Comparison of ENCODE assay signal across 8 cellular contexts in genomic region chr22:35649026-35649553, GRCh38. TPM values are rescaled to one million over a fixed set of nuclear protein-coding genes. Genes with fewer than 3 reads are reported as not detected.
DNase-seq lines count a peak whose midpoint lies in the region; ATAC-seq and TF ChIP-seq lines count a peak whose summit lies in the region.

No MANE protein-coding gene starts in this region.

- no peaks in the 10 kb centered on the region for H4K20me1 ChIP-seq in hepatocyte (ENCODE audit: insufficient read depth, poor library complexity, severe bottlenecking)

- H3K27me3 ChIP-seq in hepatocyte, result no peaks in the 10 kb centered on the region

- 76% methylated on average over 7 of the region's 7 CpGs for WGBS in hepatocyte (ENCODE audit: low lambda C conversion rate, missing lambda C conversion rate)

- peak overlapping the region; percentile 98 for H3K27ac Mint-ChIP-seq in stimulated activated naive B cell treated with anti-CD40 and anti-IgM and Interleukin-4, amounts not matched to agents 10 μg/mL and 1 μg/mL and 100 μg/mL, for 72 hours

- POLR2A ChIA-PET in HEK293 (lab: Yijun Ruan, JAX), result no interaction called here

- no peak for TF ChIP-seq CTCF in HEK293 (tag by site-specific recombination; IDR thresholded peaks at IDR 0.05)
- TF ChIP-seq CTCF in hepatocyte (IDR thresholded peaks at IDR 0.05; ENCODE audit: poor library complexity), result no peak

- H3K4me1 ChIP-seq in HEK293 (ENCODE audit: control insufficient read depth, insufficient read depth, low read length) (no peaks in the 10 kb centered on the region), hepatocyte (ENCODE audit: insufficient read depth) (peaks cover 10% of the 10 kb centered on the region)

- ATAC-seq in stimulated activated naive B cell treated with anti-CD40 and anti-IgM and Interleukin-4, amounts not matched to agents 10 μg/mL and 1 μg/mL and 100 μg/mL, for 72 hours (replicated peaks), result peak; percentile 1 to 16
- ATAC-seq in HG02623 (IDR thresholded peaks at IDR 0.05; ENCODE audit: unreplicated experiment) (no peak), HG03175 (IDR thresholded peaks at IDR 0.05; ENCODE audit: unreplicated experiment) (no peak), GM19324 (IDR thresholded peaks at IDR 0.05; ENCODE audit: low FRiP score, unreplicated experiment) (no peak), HG03460 (IDR thresholded peaks at IDR 0.05; ENCODE audit: unreplicated experiment) (no peak)

- H3K9me2 ChIP-seq in hepatocyte (replicated peaks; ENCODE audit: insufficient read depth), result no peaks in the 10 kb centered on the region

- peaks cover 23 to 29% of the 10 kb centered on the region in 2 donors for H3K4me1 Mint-ChIP-seq in stimulated activated naive B cell treated with anti-CD40 and anti-IgM and Interleukin-4, amounts not matched to agents 10 μg/mL and 1 μg/mL and 100 μg/mL, for 72 hours

- DNase-seq in activated T-cell treated with anti-CD3 and anti-CD28 coated beads, Interleukin-2, amount 50 U/mL, for 48 hours, result peak; percentile 45 to 47
- no peak for DNase-seq in hepatocyte (ENCODE audit: low spot score)
- DNase-seq in stimulated activated naive B cell treated with anti-CD40 and anti-IgM and Interleukin-4, amounts not matched to agents 10 μg/mL and 1 μg/mL and 100 μg/mL, for 72 hours, result no peak

- H3K27ac ChIP-seq in HEK293 (ENCODE audit: extremely low read depth, low read depth, low read length) (no peak overlapping the region), hepatocyte (peak overlapping the region; percentile 94)

- H3K36me3 Mint-ChIP-seq in stimulated activated naive B cell treated with anti-CD40 and anti-IgM and Interleukin-4, amounts not matched to agents 10 μg/mL and 1 μg/mL and 100 μg/mL, for 72 hours, result no peaks in the 10 kb centered on the region

- peaks cover 24% of the 10 kb centered on the region for H3K79me2 ChIP-seq in hepatocyte

- H3K36me3 ChIP-seq in HEK293 (ENCODE audit: control insufficient read depth in 2 of 2, insufficient read depth in 1 of 2, low read length in 2 of 2), result no peaks in the 10 kb centered on the region
- H3K36me3 ChIP-seq in hepatocyte (replicated peaks; ENCODE audit: insufficient read depth, low read depth), result no peaks in the 10 kb centered on the region

- H3K4me3 ChIP-seq in HEK293 (ENCODE audit: low read depth, low read length) (no peak overlapping the region), hepatocyte (peak overlapping the region; percentile 37)

- CTCF ChIA-PET in HEK293 (lab: Yijun Ruan, JAX), result interaction anchor here (0.7 to 2.0 kb wide), 3 partner anchors 10 to 475 kb away, joined by 4 to 6 read pairs (median 4); no protein-coding TSS in a partner anchor

- peak overlapping the region; percentile 72 for H2AFZ ChIP-seq in hepatocyte

- H3K9me3 Mint-ChIP-seq in stimulated activated naive B cell treated with anti-CD40 and anti-IgM and Interleukin-4, amounts not matched to agents 10 μg/mL and 1 μg/mL and 100 μg/mL, for 72 hours, result no peaks in the 10 kb centered on the region

- H3K4me3 Mint-ChIP-seq in stimulated activated naive B cell treated with anti-CD40 and anti-IgM and Interleukin-4, amounts not matched to agents 10 μg/mL and 1 μg/mL and 100 μg/mL, for 72 hours, result peak overlapping the region; percentile 96 to 98

- H3K27me3 Mint-ChIP-seq in stimulated activated naive B cell treated with anti-CD40 and anti-IgM and Interleukin-4, amounts not matched to agents 10 μg/mL and 1 μg/mL and 100 μg/mL, for 72 hours, result no peaks in the 10 kb centered on the region

- peak overlapping the region; percentile 77 for H3K4me2 ChIP-seq in hepatocyte

- H3K9me3 ChIP-seq in HEK293 (ENCODE audit: control insufficient read depth, insufficient read depth, low read depth, low read length) (no peaks in the 10 kb centered on the region), hepatocyte (ENCODE audit: low read depth) (no peaks in the 10 kb centered on the region)

TF ChIP-seq in HEK293, 187 proteins besides CTCF, POLR2A, EP300 and RAD21:
- no peak for TF ChIP-seq HOXD13 (CRISPR knock-in tag; IDR thresholded peaks at IDR 0.05; ENCODE audit: borderline replicate concordance)
- TF ChIP-seq ZNF121 (tag by site-specific recombination; IDR thresholded peaks at IDR 0.05), result peak; percentile 44; the same call in 1 of the 2 replicates

RNA-seq across cellular contexts. Expression of gene APOL6, which starts 0.8 kb away (rescaled TPM):
- total RNA-seq in hepatocyte, result 19.6 and 21.0 TPM in 2 replicates
- 2.7 and 3.1 TPM in 2 replicates for polyA plus RNA-seq in hepatocyte

RNA-seq across cellular contexts. Expression of gene MB, which starts 32.0 kb away (rescaled TPM):
- not detected in 2 replicates for total RNA-seq in hepatocyte
- 0.64 and 0.75 TPM in 2 replicates for polyA plus RNA-seq in hepatocyte

Comparison
In these comparisons a context has a peak if more than half of its experiments do, and no peak if none do; other contexts are left out.
1. DNase-seq: peak in activated T-cell treated with anti-CD3 and anti-CD28 coated beads, Interleukin-2, amount 50 U/mL, for 48 hours (2 of 2); none in hepatocyte (single experiment) and stimulated activated naive B cell treated with anti-CD40 and anti-IgM and Interleukin-4, amounts not matched to agents 10 μg/mL and 1 μg/mL and 100 μg/mL, for 72 hours (single experiment).
2. ATAC-seq: peak in stimulated activated naive B cell treated with anti-CD40 and anti-IgM and Interleukin-4, amounts not matched to agents 10 μg/mL and 1 μg/mL and 100 μg/mL, for 72 hours (2 of 2); none in HG02623 (single experiment), HG03175 (single experiment), GM19324 (single experiment) and HG03460 (single experiment).